ENCODE assay signal across 8 cellular contexts in genomic region chr15:38564557-38565286, GRCh38. TPM values are rescaled to one million over a fixed set of nuclear protein-coding genes. Genes with fewer than 3 reads are reported as not detected.
DNase-seq lines count a peak whose midpoint lies in the region; ATAC-seq and TF ChIP-seq lines count a peak whose summit lies in the region.

TSS of gene RASGRP1 (minus strand) at chr15:38564814. CDS start at chr15:38564628, 186 bp downstream.

- no peak within 1 kb of the TSS for H3K27ac Mint-ChIP-seq in endothelial cell (ENCODE audit: unreplicated experiment)
- peak within 1 kb of the TSS; percentile 97 for H3K27ac Mint-ChIP-seq in stimulated activated effector memory CD8-positive, alpha-beta T cell treated with anti-CD3 and anti-CD28 coated beads, Interleukin-12 subunit alpha, Interleukin-12 subunit beta, amount 100 ng/mL, for 72 hours

- H3K4me3 Mint-ChIP-seq in endothelial cell (ENCODE audit: unreplicated experiment): peak within 1 kb of the TSS; percentile 88
- H3K4me3 Mint-ChIP-seq in stimulated activated effector memory CD8-positive, alpha-beta T cell treated with anti-CD3 and anti-CD28 coated beads, Interleukin-12 subunit alpha, Interleukin-12 subunit beta, amount 100 ng/mL, for 72 hours: peak within 1 kb of the TSS; percentile 92

- no peaks in the 10 kb centered on the region for H3K9me3 Mint-ChIP-seq in endothelial cell (ENCODE audit: unreplicated experiment)
- no peaks in the 10 kb centered on the region for H3K9me3 Mint-ChIP-seq in stimulated activated effector memory CD8-positive, alpha-beta T cell treated with anti-CD3 and anti-CD28 coated beads, Interleukin-12 subunit alpha, Interleukin-12 subunit beta, amount 100 ng/mL, for 72 hours

- ATAC-seq in HG02840 (IDR thresholded peaks at IDR 0.05; ENCODE audit: low FRiP score, unreplicated experiment): peak; percentile 40
- ATAC-seq in stimulated activated effector memory CD8-positive, alpha-beta T cell treated with anti-CD3 and anti-CD28 coated beads, Interleukin-12 subunit alpha, Interleukin-12 subunit beta, amount 100 ng/mL, for 72 hours: peak; percentile 81

- TF ChIP-seq CTCF in endothelial cell (IDR thresholded peaks at IDR 0.05; ENCODE audit: unreplicated experiment): no peak

- H3K36me3 Mint-ChIP-seq in endothelial cell (ENCODE audit: low read depth, unreplicated experiment): no peaks in the 10 kb centered on the region
- H3K36me3 Mint-ChIP-seq in stimulated activated effector memory CD8-positive, alpha-beta T cell treated with anti-CD3 and anti-CD28 coated beads, Interleukin-12 subunit alpha, Interleukin-12 subunit beta, amount 100 ng/mL, for 72 hours: peaks cover 56% of the 10 kb centered on the region

- H3K27me3 Mint-ChIP-seq in endothelial cell (ENCODE audit: unreplicated experiment): peaks cover 5% of the 10 kb centered on the region

- DNase-seq in NCI-H748 (lab: John Stamatoyannopoulos, UW; ENCODE audit: unreplicated experiment): peak; percentile 56
- DNase-seq in NCI-H748 treated with DMSO at 0.1 percent for 48 hours (lab: John Stamatoyannopoulos, UW): no peak
- peak; percentile 71 for DNase-seq in NCI-H2171 treated with DMSO at 0.1 percent for 48 hours (lab: John Stamatoyannopoulos, UW)
- DNase-seq in activated CD8-positive, alpha-beta memory T cell treated with anti-CD3 and anti-CD28 coated beads for 4 hours (ENCODE audit: low read depth in 2 of 2): peak; percentile 69 to 77
- peak; percentile 67 for DNase-seq in endothelial cell (ENCODE audit: low spot score)
- DNase-seq in myocyte (ENCODE audit: low read depth): peak; percentile 36
- DNase-seq in stimulated activated effector memory CD8-positive, alpha-beta T cell treated with anti-CD3 and anti-CD28 coated beads, Interleukin-12 subunit alpha, Interleukin-12 subunit beta, amount 100 ng/mL, for 72 hours (ENCODE audit: low spot score in 2 of 2): peak; percentile 72 to 90

- no peaks in the 10 kb centered on the region for H3K4me1 Mint-ChIP-seq in endothelial cell (ENCODE audit: unreplicated experiment)
- peaks cover 50% of the 10 kb centered on the region for H3K4me1 Mint-ChIP-seq in stimulated activated effector memory CD8-positive, alpha-beta T cell treated with anti-CD3 and anti-CD28 coated beads, Interleukin-12 subunit alpha, Interleukin-12 subunit beta, amount 100 ng/mL, for 72 hours

RNA-seq across cellular contexts. Expression of gene RASGRP1, which starts in this region (rescaled TPM):
- total RNA-seq in endothelial cell (ENCODE audit: unreplicated experiment) (0.49 TPM), myocyte (0.05 and 0.27 TPM in 2 replicates)
- 0.05 TPM for polyA plus RNA-seq in myocyte (2012)

Comparison
In these comparisons a context has a peak if more than half of its experiments do, and no peak if none do; other contexts are left out.
1. Peak in DNase-seq in endothelial cell; RNA of the gene not detected or under 1 TPM.
2. Peak in DNase-seq in myocyte; RNA of the gene not detected or under 1 TPM.